20 cellular contexts compared by ENCODE assay signal in the genomic region with DNA sequence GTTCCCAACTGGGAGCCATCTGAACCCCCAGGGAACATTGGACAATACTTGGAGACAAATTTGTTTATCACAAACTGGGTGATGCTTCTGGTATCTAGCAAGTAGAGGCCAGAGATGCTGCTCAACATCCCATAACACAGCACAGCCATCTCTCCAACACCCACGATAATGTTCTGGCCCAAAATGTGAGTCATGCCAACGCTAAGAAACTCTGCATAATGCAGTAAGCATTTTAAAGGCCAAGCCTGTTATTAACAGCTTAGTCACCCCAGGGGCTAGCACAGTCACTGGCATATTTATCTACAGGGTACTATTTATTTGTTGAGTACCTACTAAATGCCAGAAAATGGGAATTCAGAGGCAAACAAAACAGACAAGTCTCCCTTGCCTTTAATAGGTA.
DNase-seq lines count a peak whose midpoint lies in the region; FAIRE-seq and TF ChIP-seq lines count a peak whose summit lies in the region.
"Had no signal": no experiment of that assay in that cellular context is flagged by ENCODE, and none has a peak within 500 bp of the region (broad histone marks: within the 10 kb centered on the region; RNA-seq: fewer than 3 reads in every experiment).

No MANE protein-coding gene starts in this region.

- FAIRE-seq in HTR-8/SVneo (lab: Jason Lieb, UNC): peak; percentile 95
- no peak for FAIRE-seq in bronchial epithelial cell (lab: Jason Lieb, UNC)
- FAIRE-seq: frontal cortex, K562, pancreas had no signal

- peaks cover 7% of the 10 kb centered on the region for H3K4me1 Mint-ChIP-seq in type B pancreatic cell (ENCODE audit: unreplicated experiment)

- H3K27me3 ChIP-seq in bronchial epithelial cell (ENCODE audit: control insufficient read depth, insufficient read depth, low read length): no peaks in the 10 kb centered on the region
- H3K27me3 ChIP-seq: BLaER1 treated with 17β-estradiol and CSF1 and Interleukin-3, amounts not matched to agents 10 nM and 100 nM had no signal

- DNase-seq in AG09309 (ENCODE audit: low read depth) (peak; percentile 51), HTR-8/SVneo (ENCODE audit: insufficient read length, low spot score) (no peak), bronchial epithelial cell (ENCODE audit: low read depth) (peak; percentile 43), kidney tubule cell (ENCODE audit: low spot score) (peak; percentile 74), substantia nigra (lab: John Stamatoyannopoulos, UW) (no peak), type B pancreatic cell (ENCODE audit: extremely low spot score, unreplicated experiment) (no peak), iPS-NIHi7 (ENCODE audit: extremely low spot score) (no peak)
- DNase-seq in activated CD4-positive, alpha-beta T cell treated with anti-CD3 and anti-CD28 coated beads for 48 hours: no peak
- DNase-seq: activated CD4-positive, CD25-positive, alpha-beta regulatory T cell treated with anti-CD3 and anti-CD28 coated beads, Interleukin-2, amount 50 U/mL, for 72 hours; DND-41; mucosa of descending colon; NCI-H1694; NCI-H510A; pancreas had no signal

- no peak overlapping the region for H3K27ac Mint-ChIP-seq in type B pancreatic cell
- H3K27ac Mint-ChIP-seq: dendritic cell treated with granulocyte-macrophage colony-stimulating factor and Interleukin-4, amounts not matched to agents 40 ng/mL and 50 ng/mL, for 4 days; T-helper 1 cell treated with Interleukin-12 subunit alpha and Interleukin-12 subunit beta and Interleukin-4 antibody, amounts not matched to agents 30 μg/mL and 1 μg/mL, for 36 hours had no signal

- H3K9me3 Mint-ChIP-seq in type B pancreatic cell: no peaks in the 10 kb centered on the region
- H3K9me3 Mint-ChIP-seq: dendritic cell treated with granulocyte-macrophage colony-stimulating factor and Interleukin-4, amounts not matched to agents 40 ng/mL and 50 ng/mL, for 4 days; T-helper 1 cell treated with Interleukin-12 subunit alpha and Interleukin-12 subunit beta and Interleukin-4 antibody, amounts not matched to agents 30 μg/mL and 1 μg/mL, for 36 hours had no signal

- H3K27ac ChIP-seq in substantia nigra (ENCODE audit: low read depth, low read length, poor library complexity, severe bottlenecking): no peak overlapping the region
- H3K27ac ChIP-seq: BLaER1 treated with 17β-estradiol and CSF1 and Interleukin-3, amounts not matched to agents 10 nM and 100 nM; pancreas; suprapubic skin had no signal

- no peak overlapping the region for H3K4me3 Mint-ChIP-seq in type B pancreatic cell
- H3K4me3 Mint-ChIP-seq: dendritic cell treated with granulocyte-macrophage colony-stimulating factor and Interleukin-4, amounts not matched to agents 40 ng/mL and 50 ng/mL, for 4 days; T-helper 1 cell treated with Interleukin-12 subunit alpha and Interleukin-12 subunit beta and Interleukin-4 antibody, amounts not matched to agents 30 μg/mL and 1 μg/mL, for 36 hours had no signal

- TF ChIP-seq CTCF in AG09309 (IDR thresholded peaks at IDR 0.05; ENCODE audit: control insufficient read depth, insufficient read depth, low read depth, low read length, missing control alignments): no peak
- TF ChIP-seq CTCF in bronchial epithelial cell (IDR thresholded peaks at IDR 0.05; ENCODE audit: insufficient read depth, low read length, severe bottlenecking): no peak
- TF ChIP-seq CTCF in type B pancreatic cell (conservative IDR thresholded peaks at IDR 0.05): no peak

- no peaks in the 10 kb centered on the region for H3K36me3 Mint-ChIP-seq in type B pancreatic cell

- H3K36me3 ChIP-seq in bronchial epithelial cell (ENCODE audit: control insufficient read depth, insufficient read depth, low read length): no peaks in the 10 kb centered on the region
- H3K36me3 ChIP-seq: BLaER1 treated with 17β-estradiol and CSF1 and Interleukin-3, amounts not matched to agents 10 nM and 100 nM; pancreas; suprapubic skin had no signal

- peaks cover 18% of the 10 kb centered on the region for H3K27me3 Mint-ChIP-seq in type B pancreatic cell
- H3K27me3 Mint-ChIP-seq: dendritic cell treated with granulocyte-macrophage colony-stimulating factor and Interleukin-4, amounts not matched to agents 40 ng/mL and 50 ng/mL, for 4 days had no signal

- H3K4me3 ChIP-seq in AG09309 (ENCODE audit: control insufficient read depth, low read depth, low read length) (no peak overlapping the region), bronchial epithelial cell (ENCODE audit: low read depth, low read length) (no peak overlapping the region)
- H3K4me3 ChIP-seq: BLaER1 treated with 17β-estradiol and CSF1 and Interleukin-3, amounts not matched to agents 10 nM and 100 nM; K562; mucosa of descending colon; pancreas; suprapubic skin had no signal

Comparison
In these comparisons a context has a peak if more than half of its experiments do, and no peak if none do; other contexts are left out.
1. DNase-seq: peak in AG09309 (single experiment), bronchial epithelial cell (single experiment) and kidney tubule cell (single experiment); none in HTR-8/SVneo (single experiment), substantia nigra (0 of 49), type B pancreatic cell (single experiment), activated CD4-positive, alpha-beta T cell treated with anti-CD3 and anti-CD28 coated beads for 48 hours (single experiment) and iPS-NIHi7 (single experiment).